In genomic region chr7:151755131-151755787, GRCh38 we compare ENCODE assay signal across 9 cellular contexts.
A peak's percentile ranks its signal among the peaks of the same experiment; 100 is the strongest.
DNase-seq lines count a peak whose midpoint lies in the region; ATAC-seq lines count a peak whose summit lies in the region.
"Had no signal": no experiment of that assay in that cellular context is flagged by ENCODE, and none has a peak within 500 bp of the region (broad histone marks: within the 10 kb centered on the region; RNA-seq: fewer than 3 reads in every experiment).

No MANE protein-coding gene starts in this region.

- H3K27me3 Mint-ChIP-seq in activated CD4-positive, alpha-beta memory T cell treated with anti-CD3 and anti-CD28 coated beads, Interleukin-2, amount 10 ng/mL, durations not matched to agents 7 days and 5 days, result no peaks in the 10 kb centered on the region

- DNase-seq in G401 (ENCODE audit: low spot score), result peak; percentile 45
- DNase-seq in activated CD4-positive, alpha-beta memory T cell treated with anti-CD3 and anti-CD28 coated beads, Interleukin-2, amount 10 ng/mL, durations not matched to agents 7 days and 5 days, result no peak
- no peak for DNase-seq in left cardiac atrium
- no peak for DNase-seq in SKM-1 treated with dmso at 0.1 percent for 144 hours (lab: John Stamatoyannopoulos, UW; ENCODE audit: unreplicated experiment)
- no peak for DNase-seq in iPS-NIHi11 (ENCODE audit: low spot score)
- no peak for DNase-seq in RKO (ENCODE audit: low spot score)
- DNase-seq in kidney glomerular epithelial cell (lab: John Stamatoyannopoulos, UW), result no peak
- DNase-seq: NCI-H1694 treated with DMSO at 0.1 percent for 48 hours had no signal

- no peak overlapping the region for H3K4me3 ChIP-seq in skin epidermis

- peak overlapping the region in 11 of 21 experiments; percentile 13 to 83 (median 52) for H3K27ac ChIP-seq in skin epidermis

- POLR2A ChIA-PET in activated CD4-positive, alpha-beta memory T cell treated with anti-CD3 and anti-CD28 coated beads, Interleukin-2, amount 10 ng/mL, durations not matched to agents 7 days and 5 days (lab: Charles Lee), result no interaction called here

- H3K4me1 Mint-ChIP-seq in activated CD4-positive, alpha-beta memory T cell treated with anti-CD3 and anti-CD28 coated beads, Interleukin-2, amount 10 ng/mL, durations not matched to agents 7 days and 5 days, result peaks cover 21% of the 10 kb centered on the region

- peak; percentile 9 to 28 for ATAC-seq in left cardiac atrium

- CTCF ChIA-PET in activated CD4-positive, alpha-beta memory T cell treated with anti-CD3 and anti-CD28 coated beads, Interleukin-2, amount 10 ng/mL, durations not matched to agents 7 days and 5 days (lab: Charles Lee), result no interaction called here

- peak overlapping the region; percentile 33 for H3K27ac Mint-ChIP-seq in activated CD4-positive, alpha-beta memory T cell treated with anti-CD3 and anti-CD28 coated beads, Interleukin-2, amount 10 ng/mL, durations not matched to agents 7 days and 5 days

- no peak overlapping the region for H3K4me3 Mint-ChIP-seq in activated CD4-positive, alpha-beta memory T cell treated with anti-CD3 and anti-CD28 coated beads, Interleukin-2, amount 10 ng/mL, durations not matched to agents 7 days and 5 days

- no peaks in the 10 kb centered on the region for H3K36me3 Mint-ChIP-seq in activated CD4-positive, alpha-beta memory T cell treated with anti-CD3 and anti-CD28 coated beads, Interleukin-2, amount 10 ng/mL, durations not matched to agents 7 days and 5 days (ENCODE audit: low read depth)

- in situ Hi-C loops in G401 (cut with HindIII; ENCODE audit: low sequenced_read_pairs), result no loop called here

- H3K9me3 Mint-ChIP-seq in activated CD4-positive, alpha-beta memory T cell treated with anti-CD3 and anti-CD28 coated beads, Interleukin-2, amount 10 ng/mL, durations not matched to agents 7 days and 5 days, result no peaks in the 10 kb centered on the region

- intact Hi-C loops in left cardiac atrium (cut with DNase I), result loop anchor here (5.0 to 10.0 kb wide), 3 partner anchors 180 to 388 kb away; no protein-coding TSS in a partner anchor
